1 cellular context compared by ENCODE assay signal in the genomic region with DNA sequence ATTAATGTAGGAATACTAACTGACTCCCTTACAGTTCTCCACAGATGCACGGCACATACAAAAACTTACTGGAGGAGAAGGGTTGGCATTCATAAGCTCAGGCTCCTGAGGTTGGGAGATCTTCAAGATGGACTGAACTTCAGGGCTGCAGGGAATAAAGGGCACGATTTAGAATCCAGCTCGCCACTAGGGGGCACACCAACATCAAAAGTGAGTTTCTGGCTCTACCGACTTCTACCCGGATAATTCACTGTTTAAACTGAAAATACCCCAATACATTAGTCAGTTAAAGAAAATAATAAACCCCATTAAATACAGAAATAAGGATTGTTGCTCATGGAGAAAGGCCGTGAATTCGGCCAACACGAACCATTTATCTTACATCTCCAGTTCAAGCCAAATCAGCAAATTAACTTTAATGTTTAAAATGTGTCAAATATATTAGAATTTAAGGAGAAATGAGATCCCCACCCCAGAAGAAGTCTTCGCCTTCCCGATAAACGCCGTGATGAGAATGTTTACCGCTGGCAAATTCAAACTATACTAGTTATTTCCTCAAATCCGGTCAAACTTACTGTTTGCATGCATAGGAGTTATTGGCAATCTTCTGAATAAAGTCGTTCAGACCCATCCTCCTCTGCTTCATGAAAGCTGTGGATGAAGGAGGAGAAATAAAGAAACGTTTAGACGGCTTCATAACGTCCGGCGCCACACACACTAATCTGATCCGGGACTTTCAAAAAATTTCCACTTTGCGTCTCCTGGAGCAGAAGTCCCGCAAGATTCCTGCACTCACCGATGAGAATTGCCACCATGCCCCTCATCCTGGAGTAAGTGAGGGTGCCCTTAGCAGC.
TF ChIP-seq lines count a peak whose summit lies in the region.

No MANE protein-coding gene starts in this region.

TF ChIP-seq in HepG2, 621 proteins besides CTCF, POLR2A, EP300 and RAD21 (continued from another document and continues in another):
- TF ChIP-seq ZNF160 (CRISPR knock-in tag; IDR thresholded peaks at IDR 0.05) (no peak), SRSF4 (IDR thresholded peaks at IDR 0.05; ENCODE audit: low read depth, low read length, poor library complexity, severe bottlenecking) (no peak), ELF3 (CRISPR knock-in tag; IDR thresholded peaks at IDR 0.05) (peak; percentile 60), MIER3 (CRISPR knock-in tag; IDR thresholded peaks at IDR 0.05; ENCODE audit: borderline replicate concordance) (no peak), FOXK1 (CRISPR knock-in tag; IDR thresholded peaks at IDR 0.05; ENCODE audit: borderline replicate concordance, low read depth) (peak; percentile 47; the same call in 1 of the 2 replicates), POLR2AphosphoS5 (IDR thresholded peaks at IDR 0.05; ENCODE audit: low read depth, low read length) (no peak), ARHGAP35 (CRISPR knock-in tag; IDR thresholded peaks at IDR 0.05; ENCODE audit: borderline replicate concordance) (no peak), MYNN (CRISPR knock-in tag; IDR thresholded peaks at IDR 0.05; ENCODE audit: low read depth) (no peak), ZNF101 (CRISPR knock-in tag; IDR thresholded peaks at IDR 0.05; ENCODE audit: borderline replicate concordance, low read depth) (0 out of 2 replicates have a peak, but pooled peaks have one; percentile 20), ZNF33A (CRISPR knock-in tag; IDR thresholded peaks at IDR 0.05; ENCODE audit: borderline replicate concordance) (no peak; the same call in 1 of the 2 replicates), ATM (IDR thresholded peaks at IDR 0.05; ENCODE audit: borderline replicate concordance) (no peak), HMGA1 (CRISPR knock-in tag; conservative IDR thresholded peaks at IDR 0.05) (no peak), STAG1 (CRISPR knock-in tag; IDR thresholded peaks at IDR 0.05) (peak; percentile 96), ZKSCAN5 (CRISPR knock-in tag; IDR thresholded peaks at IDR 0.05) (0 out of 2 replicates have a peak, but pooled peaks have one; percentile 36), KAT7 (CRISPR knock-in tag; IDR thresholded peaks at IDR 0.05; ENCODE audit: borderline replicate concordance) (peak; percentile 12; the same call in 1 of the 2 replicates), MXD4 (CRISPR knock-in tag; IDR thresholded peaks at IDR 0.05) (no peak), RNF2 (conservative IDR thresholded peaks at IDR 0.05; ENCODE audit: low read depth) (no peak), ZNF350 (CRISPR knock-in tag; IDR thresholded peaks at IDR 0.05; ENCODE audit: borderline replicate concordance, low read depth) (0 out of 2 replicates have a peak, but pooled peaks have one; percentile 14), JUNB (CRISPR knock-in tag; IDR thresholded peaks at IDR 0.05; ENCODE audit: borderline replicate concordance) (no peak), KDM4B (CRISPR knock-in tag; IDR thresholded peaks at IDR 0.05) (no peak), KAT2B (IDR thresholded peaks at IDR 0.05; ENCODE audit: borderline replicate concordance, low read depth, low read length) (no peak), TBL1XR1 (IDR thresholded peaks at IDR 0.05; ENCODE audit: borderline replicate concordance, low read length, partially characterized antibody) (no peak), ZBTB20 (CRISPR knock-in tag; IDR thresholded peaks at IDR 0.05; ENCODE audit: borderline replicate concordance, low read depth) (0 out of 2 replicates have a peak, but pooled peaks have one; percentile 24), PCBP1 (IDR thresholded peaks at IDR 0.05; ENCODE audit: borderline replicate concordance, low read depth, low read length) (no peak), ZNF317 (CRISPR knock-in tag; IDR thresholded peaks at IDR 0.05) (peak; percentile 10; the same call in 1 of the 2 replicates), MED8 (CRISPR knock-in tag; IDR thresholded peaks at IDR 0.05; ENCODE audit: insufficient replicate concordance) (no peak), JUND (CRISPR knock-in tag; IDR thresholded peaks at IDR 0.05) (no peak), ZFP82 (CRISPR knock-in tag; IDR thresholded peaks at IDR 0.05; ENCODE audit: borderline replicate concordance) (no peak), HDAC2 (CRISPR knock-in tag; IDR thresholded peaks at IDR 0.05) (no peak), ZSCAN12 (CRISPR knock-in tag; IDR thresholded peaks at IDR 0.05) (no peak), NFIB (CRISPR knock-in tag; IDR thresholded peaks at IDR 0.05; ENCODE audit: borderline replicate concordance) (no peak), ZNF234 (CRISPR knock-in tag; conservative IDR thresholded peaks at IDR 0.05) (no peak), NRL (CRISPR knock-in tag; IDR thresholded peaks at IDR 0.05; ENCODE audit: borderline replicate concordance) (no peak), POGZ (CRISPR knock-in tag; IDR thresholded peaks at IDR 0.05) (no peak), RAD51 (IDR thresholded peaks at IDR 0.05; ENCODE audit: borderline replicate concordance) (no peak), CCAR2 (optimal IDR thresholded peaks at IDR 0.05; ENCODE audit: low read depth, low read length) (no peak), SYNCRIP (IDR thresholded peaks at IDR 0.05; ENCODE audit: insufficient read depth, low read depth, low read length) (no peak), RBAK (CRISPR knock-in tag; IDR thresholded peaks at IDR 0.05) (no peak), HOXA5 (CRISPR knock-in tag; IDR thresholded peaks at IDR 0.05) (no peak; the same call in none of the 2 replicates)
- TF ChIP-seq, protein P1, sequence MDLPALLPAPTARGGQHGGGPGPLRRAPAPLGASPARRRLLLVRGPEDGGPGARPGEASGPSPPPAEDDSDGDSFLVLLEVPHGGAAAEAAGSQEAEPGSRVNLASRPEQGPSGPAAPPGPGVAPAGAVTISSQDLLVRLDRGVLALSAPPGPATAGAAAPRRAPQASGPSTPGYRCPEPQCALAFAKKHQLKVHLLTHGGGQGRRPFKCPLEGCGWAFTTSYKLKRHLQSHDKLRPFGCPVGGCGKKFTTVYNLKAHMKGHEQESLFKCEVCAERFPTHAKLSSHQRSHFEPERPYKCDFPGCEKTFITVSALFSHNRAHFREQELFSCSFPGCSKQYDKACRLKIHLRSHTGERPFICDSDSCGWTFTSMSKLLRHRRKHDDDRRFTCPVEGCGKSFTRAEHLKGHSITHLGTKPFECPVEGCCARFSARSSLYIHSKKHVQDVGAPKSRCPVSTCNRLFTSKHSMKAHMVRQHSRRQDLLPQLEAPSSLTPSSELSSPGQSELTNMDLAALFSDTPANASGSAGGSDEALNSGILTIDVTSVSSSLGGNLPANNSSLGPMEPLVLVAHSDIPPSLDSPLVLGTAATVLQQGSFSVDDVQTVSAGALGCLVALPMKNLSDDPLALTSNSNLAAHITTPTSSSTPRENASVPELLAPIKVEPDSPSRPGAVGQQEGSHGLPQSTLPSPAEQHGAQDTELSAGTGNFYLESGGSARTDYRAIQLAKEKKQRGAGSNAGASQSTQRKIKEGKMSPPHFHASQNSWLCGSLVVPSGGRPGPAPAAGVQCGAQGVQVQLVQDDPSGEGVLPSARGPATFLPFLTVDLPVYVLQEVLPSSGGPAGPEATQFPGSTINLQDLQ (CRISPR knock-in tag; IDR thresholded peaks at IDR 0.05): no peak; the same call in 1 of the 2 replicates
- TF ChIP-seq, protein P2, sequence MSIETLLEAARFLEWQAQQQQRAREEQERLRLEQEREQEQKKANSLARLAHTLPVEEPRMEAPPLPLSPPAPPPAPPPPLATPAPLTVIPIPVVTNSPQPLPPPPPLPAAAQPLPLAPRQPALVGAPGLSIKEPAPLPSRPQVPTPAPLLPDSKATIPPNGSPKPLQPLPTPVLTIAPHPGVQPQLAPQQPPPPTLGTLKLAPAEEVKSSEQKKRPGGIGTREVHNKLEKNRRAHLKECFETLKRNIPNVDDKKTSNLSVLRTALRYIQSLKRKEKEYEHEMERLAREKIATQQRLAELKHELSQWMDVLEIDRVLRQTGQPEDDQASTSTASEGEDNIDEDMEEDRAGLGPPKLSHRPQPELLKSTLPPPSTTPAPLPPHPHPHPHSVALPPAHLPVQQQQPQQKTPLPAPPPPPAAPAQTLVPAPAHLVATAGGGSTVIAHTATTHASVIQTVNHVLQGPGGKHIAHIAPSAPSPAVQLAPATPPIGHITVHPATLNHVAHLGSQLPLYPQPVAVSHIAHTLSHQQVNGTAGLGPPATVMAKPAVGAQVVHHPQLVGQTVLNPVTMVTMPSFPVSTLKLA (IDR thresholded peaks at IDR 0.05): no peak
- TF ChIP-seq, protein P3, sequence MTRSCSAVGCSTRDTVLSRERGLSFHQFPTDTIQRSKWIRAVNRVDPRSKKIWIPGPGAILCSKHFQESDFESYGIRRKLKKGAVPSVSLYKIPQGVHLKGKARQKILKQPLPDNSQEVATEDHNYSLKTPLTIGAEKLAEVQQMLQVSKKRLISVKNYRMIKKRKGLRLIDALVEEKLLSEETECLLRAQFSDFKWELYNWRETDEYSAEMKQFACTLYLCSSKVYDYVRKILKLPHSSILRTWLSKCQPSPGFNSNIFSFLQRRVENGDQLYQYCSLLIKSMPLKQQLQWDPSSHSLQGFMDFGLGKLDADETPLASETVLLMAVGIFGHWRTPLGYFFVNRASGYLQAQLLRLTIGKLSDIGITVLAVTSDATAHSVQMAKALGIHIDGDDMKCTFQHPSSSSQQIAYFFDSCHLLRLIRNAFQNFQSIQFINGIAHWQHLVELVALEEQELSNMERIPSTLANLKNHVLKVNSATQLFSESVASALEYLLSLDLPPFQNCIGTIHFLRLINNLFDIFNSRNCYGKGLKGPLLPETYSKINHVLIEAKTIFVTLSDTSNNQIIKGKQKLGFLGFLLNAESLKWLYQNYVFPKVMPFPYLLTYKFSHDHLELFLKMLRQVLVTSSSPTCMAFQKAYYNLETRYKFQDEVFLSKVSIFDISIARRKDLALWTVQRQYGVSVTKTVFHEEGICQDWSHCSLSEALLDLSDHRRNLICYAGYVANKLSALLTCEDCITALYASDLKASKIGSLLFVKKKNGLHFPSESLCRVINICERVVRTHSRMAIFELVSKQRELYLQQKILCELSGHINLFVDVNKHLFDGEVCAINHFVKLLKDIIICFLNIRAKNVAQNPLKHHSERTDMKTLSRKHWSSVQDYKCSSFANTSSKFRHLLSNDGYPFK (CRISPR knock-in tag; IDR thresholded peaks at IDR 0.05; ENCODE audit: borderline replicate concordance): no peak
- TF ChIP-seq, protein P4, sequence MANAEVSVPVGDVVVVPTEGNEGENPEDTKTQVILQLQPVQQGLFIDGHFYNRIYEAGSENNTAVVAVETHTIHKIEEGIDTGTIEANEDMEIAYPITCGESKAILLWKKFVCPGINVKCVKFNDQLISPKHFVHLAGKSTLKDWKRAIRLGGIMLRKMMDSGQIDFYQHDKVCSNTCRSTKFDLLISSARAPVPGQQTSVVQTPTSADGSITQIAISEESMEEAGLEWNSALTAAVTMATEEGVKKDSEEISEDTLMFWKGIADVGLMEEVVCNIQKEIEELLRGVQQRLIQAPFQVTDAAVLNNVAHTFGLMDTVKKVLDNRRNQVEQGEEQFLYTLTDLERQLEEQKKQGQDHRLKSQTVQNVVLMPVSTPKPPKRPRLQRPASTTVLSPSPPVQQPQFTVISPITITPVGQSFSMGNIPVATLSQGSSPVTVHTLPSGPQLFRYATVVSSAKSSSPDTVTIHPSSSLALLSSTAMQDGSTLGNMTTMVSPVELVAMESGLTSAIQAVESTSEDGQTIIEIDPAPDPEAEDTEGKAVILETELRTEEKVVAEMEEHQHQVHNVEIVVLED (CRISPR knock-in tag; IDR thresholded peaks at IDR 0.05; ENCODE audit: borderline replicate concordance): no peak
- TF ChIP-seq, protein P5, sequence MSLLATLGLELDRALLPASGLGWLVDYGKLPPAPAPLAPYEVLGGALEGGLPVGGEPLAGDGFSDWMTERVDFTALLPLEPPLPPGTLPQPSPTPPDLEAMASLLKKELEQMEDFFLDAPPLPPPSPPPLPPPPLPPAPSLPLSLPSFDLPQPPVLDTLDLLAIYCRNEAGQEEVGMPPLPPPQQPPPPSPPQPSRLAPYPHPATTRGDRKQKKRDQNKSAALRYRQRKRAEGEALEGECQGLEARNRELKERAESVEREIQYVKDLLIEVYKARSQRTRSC (CRISPR knock-in tag; IDR thresholded peaks at IDR 0.05; ENCODE audit: low read depth): no peak
- TF ChIP-seq, protein P6, sequence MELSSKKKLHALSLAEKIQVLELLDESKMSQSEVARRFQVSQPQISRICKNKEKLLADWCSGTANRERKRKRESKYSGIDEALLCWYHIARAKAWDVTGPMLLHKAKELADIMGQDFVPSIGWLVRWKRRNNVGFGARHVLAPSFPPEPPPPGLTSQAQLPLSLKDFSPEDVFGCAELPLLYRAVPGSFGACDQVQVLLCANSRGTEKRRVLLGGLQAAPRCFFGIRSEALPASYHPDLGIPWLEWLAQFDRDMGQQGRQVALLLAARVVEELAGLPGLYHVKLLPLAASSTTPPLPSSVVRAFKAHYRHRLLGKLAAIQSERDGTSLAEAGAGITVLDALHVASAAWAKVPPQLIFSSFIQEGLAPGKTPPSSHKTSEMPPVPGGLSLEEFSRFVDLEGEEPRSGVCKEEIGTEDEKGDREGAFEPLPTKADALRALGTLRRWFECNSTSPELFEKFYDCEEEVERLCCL (CRISPR knock-in tag; IDR thresholded peaks at IDR 0.05; ENCODE audit: borderline replicate concordance): no peak; the same call in 1 of the 2 replicates
- TF ChIP-seq, protein P7, sequence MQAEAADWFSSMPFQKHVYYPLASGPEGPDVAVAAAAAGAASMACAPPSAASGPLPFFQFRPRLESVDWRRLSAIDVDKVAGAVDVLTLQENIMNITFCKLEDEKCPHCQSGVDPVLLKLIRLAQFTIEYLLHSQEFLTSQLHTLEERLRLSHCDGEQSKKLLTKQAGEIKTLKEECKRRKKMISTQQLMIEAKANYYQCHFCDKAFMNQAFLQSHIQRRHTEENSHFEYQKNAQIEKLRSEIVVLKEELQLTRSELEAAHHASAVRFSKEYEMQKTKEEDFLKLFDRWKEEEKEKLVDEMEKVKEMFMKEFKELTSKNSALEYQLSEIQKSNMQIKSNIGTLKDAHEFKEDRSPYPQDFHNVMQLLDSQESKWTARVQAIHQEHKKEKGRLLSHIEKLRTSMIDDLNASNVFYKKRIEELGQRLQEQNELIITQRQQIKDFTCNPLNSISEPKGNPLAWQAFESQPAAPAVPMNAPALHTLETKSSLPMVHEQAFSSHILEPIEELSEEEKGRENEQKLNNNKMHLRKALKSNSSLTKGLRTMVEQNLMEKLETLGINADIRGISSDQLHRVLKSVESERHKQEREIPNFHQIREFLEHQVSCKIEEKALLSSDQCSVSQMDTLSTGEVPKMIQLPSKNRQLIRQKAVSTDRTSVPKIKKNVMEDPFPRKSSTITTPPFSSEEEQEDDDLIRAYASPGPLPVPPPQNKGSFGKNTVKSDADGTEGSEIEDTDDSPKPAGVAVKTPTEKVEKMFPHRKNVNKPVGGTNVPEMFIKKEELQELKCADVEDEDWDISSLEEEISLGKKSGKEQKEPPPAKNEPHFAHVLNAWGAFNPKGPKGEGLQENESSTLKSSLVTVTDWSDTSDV (CRISPR knock-in tag; IDR thresholded peaks at IDR 0.05): no peak
- TF ChIP-seq, protein P8, sequence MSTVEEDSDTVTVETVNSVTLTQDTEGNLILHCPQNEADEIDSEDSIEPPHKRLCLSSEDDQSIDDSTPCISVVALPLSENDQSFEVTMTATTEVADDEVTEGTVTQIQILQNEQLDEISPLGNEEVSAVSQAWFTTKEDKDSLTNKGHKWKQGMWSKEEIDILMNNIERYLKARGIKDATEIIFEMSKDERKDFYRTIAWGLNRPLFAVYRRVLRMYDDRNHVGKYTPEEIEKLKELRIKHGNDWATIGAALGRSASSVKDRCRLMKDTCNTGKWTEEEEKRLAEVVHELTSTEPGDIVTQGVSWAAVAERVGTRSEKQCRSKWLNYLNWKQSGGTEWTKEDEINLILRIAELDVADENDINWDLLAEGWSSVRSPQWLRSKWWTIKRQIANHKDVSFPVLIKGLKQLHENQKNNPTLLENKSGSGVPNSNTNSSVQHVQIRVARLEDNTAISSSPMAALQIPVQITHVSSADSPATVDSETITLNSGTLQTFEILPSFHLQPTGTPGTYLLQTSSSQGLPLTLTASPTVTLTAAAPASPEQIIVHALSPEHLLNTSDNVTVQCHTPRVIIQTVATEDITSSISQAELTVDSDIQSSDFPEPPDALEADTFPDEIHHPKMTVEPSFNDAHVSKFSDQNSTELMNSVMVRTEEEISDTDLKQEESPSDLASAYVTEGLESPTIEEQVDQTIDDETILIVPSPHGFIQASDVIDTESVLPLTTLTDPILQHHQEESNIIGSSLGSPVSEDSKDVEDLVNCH (CRISPR knock-in tag; IDR thresholded peaks at IDR 0.05): no peak
